In genomic region chr4:2621419-2621818, GRCh38 we compare ENCODE assay signal across 25 cellular contexts.
DNase-seq lines count a peak whose midpoint lies in the region; ATAC-seq, FAIRE-seq and TF ChIP-seq lines count a peak whose summit lies in the region.
"Had no signal": no experiment of that assay in that cellular context is flagged by ENCODE, and none has a peak within 500 bp of the region (broad histone marks: within the 10 kb centered on the region; RNA-seq: fewer than 3 reads in every experiment).

No MANE protein-coding gene starts in this region.

- H3K27me3 Mint-ChIP-seq in activated CD8-positive, alpha-beta T cell treated with anti-CD3 and anti-CD28 coated beads, Interleukin-2, amount 10 ng/mL, durations not matched to agents 7 days and 5 days (ENCODE audit: low read depth) = no peaks in the 10 kb centered on the region
- H3K27me3 Mint-ChIP-seq in activated CD8-positive, alpha-beta T cell treated with anti-CD3 and anti-CD28 coated beads for 36 hours = no peaks in the 10 kb centered on the region
- no peaks in the 10 kb centered on the region for H3K27me3 Mint-ChIP-seq in WTC11 (ENCODE audit: low read depth)

- peaks cover 9% of the 10 kb centered on the region for H3K36me3 Mint-ChIP-seq in activated CD8-positive, alpha-beta T cell treated with anti-CD3 and anti-CD28 coated beads, Interleukin-2, amount 10 ng/mL, durations not matched to agents 7 days and 5 days (ENCODE audit: low read depth)
- H3K36me3 Mint-ChIP-seq in activated CD8-positive, alpha-beta T cell treated with anti-CD3 and anti-CD28 coated beads for 36 hours (ENCODE audit: low read depth) = peaks cover 11% of the 10 kb centered on the region
- H3K36me3 Mint-ChIP-seq in WTC11 = peaks cover 8% of the 10 kb centered on the region

- H3K27ac Mint-ChIP-seq in activated CD8-positive, alpha-beta T cell treated with anti-CD3 and anti-CD28 coated beads, Interleukin-2, amount 10 ng/mL, durations not matched to agents 7 days and 5 days = peak overlapping the region; percentile 2
- H3K27ac Mint-ChIP-seq in activated CD8-positive, alpha-beta T cell treated with anti-CD3 and anti-CD28 coated beads for 36 hours = no peak overlapping the region
- H3K27ac Mint-ChIP-seq in WTC11 = peak overlapping the region; percentile 33

- ATAC-seq in activated CD8-positive, alpha-beta T cell treated with anti-CD3 and anti-CD28 coated beads, Interleukin-2, amount 10 ng/mL, durations not matched to agents 7 days and 5 days = no peak
- ATAC-seq in activated CD8-positive, alpha-beta T cell treated with anti-CD3 and anti-CD28 coated beads for 36 hours = no peak
- no peak for ATAC-seq in WTC11
- ATAC-seq in left lobe of liver = no peak
- ATAC-seq in GM21526 (IDR thresholded peaks at IDR 0.05; ENCODE audit: low FRiP score, unreplicated experiment) = no peak
- no peak for ATAC-seq in GM19467 (IDR thresholded peaks at IDR 0.05; ENCODE audit: unreplicated experiment)
- ATAC-seq: lower lobe of right lung, sciatic nerve had no signal

- POLR2A ChIA-PET in activated CD8-positive, alpha-beta T cell treated with anti-CD3 and anti-CD28 coated beads, Interleukin-2, amount 10 ng/mL, durations not matched to agents 7 days and 5 days (lab: Charles Lee) = no interaction called here
- POLR2A ChIA-PET in activated CD8-positive, alpha-beta T cell treated with anti-CD3 and anti-CD28 coated beads for 36 hours (lab: Charles Lee) = interaction anchor here (0.6 kb wide), 1 partner anchor 735 kb away, joined by 3 read pairs; no protein-coding TSS in a partner anchor
- POLR2A ChIA-PET in WTC11 (lab: Charles Lee) = interaction anchor here (1.2 kb wide), 1 partner anchor 24 kb away, joined by 7 read pairs; no protein-coding TSS in a partner anchor

- no peaks in the 10 kb centered on the region for H3K9me3 Mint-ChIP-seq in activated CD8-positive, alpha-beta T cell treated with anti-CD3 and anti-CD28 coated beads, Interleukin-2, amount 10 ng/mL, durations not matched to agents 7 days and 5 days (ENCODE audit: insufficient read depth)
- H3K9me3 Mint-ChIP-seq in activated CD8-positive, alpha-beta T cell treated with anti-CD3 and anti-CD28 coated beads for 36 hours = no peaks in the 10 kb centered on the region
- H3K9me3 Mint-ChIP-seq in WTC11 = no peaks in the 10 kb centered on the region
- H3K9me3 Mint-ChIP-seq: CD8-positive, alpha-beta memory T cell had no signal

- intact Hi-C loops in activated CD8-positive, alpha-beta T cell treated with anti-CD3 and anti-CD28 coated beads for 36 hours (cut with micrococcal nuclease) = no loop called here

- TF ChIP-seq CTCF in activated CD8-positive, alpha-beta T cell treated with anti-CD3 and anti-CD28 coated beads for 36 hours (IDR thresholded peaks at IDR 0.05) = no peak
- no peak for TF ChIP-seq CTCF in WTC11 (IDR thresholded peaks at IDR 0.05)

- H3K4me1 Mint-ChIP-seq in activated CD8-positive, alpha-beta T cell treated with anti-CD3 and anti-CD28 coated beads, Interleukin-2, amount 10 ng/mL, durations not matched to agents 7 days and 5 days (ENCODE audit: low read depth) = peaks cover 2% of the 10 kb centered on the region
- peaks cover 32% of the 10 kb centered on the region for H3K4me1 Mint-ChIP-seq in activated CD8-positive, alpha-beta T cell treated with anti-CD3 and anti-CD28 coated beads for 36 hours (ENCODE audit: low read depth)
- H3K4me1 Mint-ChIP-seq in WTC11 = peaks cover 50% of the 10 kb centered on the region

- no peaks in the 10 kb centered on the region for H3K27me3 ChIP-seq in small intestine (ENCODE audit: control insufficient read depth in 2 of 2, insufficient read depth in 2 of 2, low read length in 2 of 2)
- H3K27me3 ChIP-seq: dorsolateral prefrontal cortex, Peyer's patch, stomach, tibial artery had no signal

- FAIRE-seq in small intestine (lab: Jason Lieb, UNC) = no peak
- FAIRE-seq: G401.6, kidney had no signal

- H3K36me3 ChIP-seq in small intestine (ENCODE audit: control insufficient read depth in 2 of 2, insufficient read depth in 2 of 2, low read length in 2 of 2) = peaks cover under 1 to 6% of the 10 kb centered on the region in 2 donors

- 70 to 82% (median 73%) methylated on average over 7 of the region's 7 CpGs for WGBS in small intestine, 3 donors

- no peak overlapping the region for H3K4me3 ChIP-seq in small intestine (ENCODE audit: low read depth in 1 of 2, low read length in 2 of 2)
- H3K4me3 ChIP-seq: dorsolateral prefrontal cortex, lower lobe of right lung, Peyer's patch, stomach, tibial artery had no signal

- no peaks in the 10 kb centered on the region for H3K4me1 ChIP-seq in small intestine (ENCODE audit: control insufficient read depth in 2 of 2, insufficient read depth in 1 of 2, low read depth in 1 of 2, low read length in 1 of 2)
- H3K4me1 ChIP-seq: lower lobe of right lung had no signal

- CTCF ChIA-PET in activated CD8-positive, alpha-beta T cell treated with anti-CD3 and anti-CD28 coated beads, Interleukin-2, amount 10 ng/mL, durations not matched to agents 7 days and 5 days (lab: Charles Lee) = no interaction called here
- CTCF ChIA-PET in activated CD8-positive, alpha-beta T cell treated with anti-CD3 and anti-CD28 coated beads for 36 hours (lab: Charles Lee) = no interaction called here
- CTCF ChIA-PET in WTC11 (lab: Charles Lee) = no interaction called here

- no peak overlapping the region for H3K4me3 Mint-ChIP-seq in activated CD8-positive, alpha-beta T cell treated with anti-CD3 and anti-CD28 coated beads, Interleukin-2, amount 10 ng/mL, durations not matched to agents 7 days and 5 days
- no peak overlapping the region for H3K4me3 Mint-ChIP-seq in activated CD8-positive, alpha-beta T cell treated with anti-CD3 and anti-CD28 coated beads for 36 hours
- H3K4me3 Mint-ChIP-seq in WTC11 = no peak overlapping the region
- H3K4me3 Mint-ChIP-seq: CD8-positive, alpha-beta memory T cell had no signal

- no peak overlapping the region for H3K27ac ChIP-seq in small intestine (ENCODE audit: low read depth in 1 of 2, low read length in 1 of 2)
- H3K27ac ChIP-seq: dorsolateral prefrontal cortex, epithelial cell of prostate, lower lobe of right lung, Peyer's patch, stomach, tibial artery, WERI-Rb-1 had no signal

- no peaks in the 10 kb centered on the region for H3K9me3 ChIP-seq in small intestine (ENCODE audit: control insufficient read depth, low read depth)
- H3K9me3 ChIP-seq: lower lobe of right lung, Peyer's patch, stomach, tibial artery had no signal

- no peak for DNase-seq in activated CD8-positive, alpha-beta T cell treated with anti-CD3 and anti-CD28 coated beads, Interleukin-2, amount 10 ng/mL, durations not matched to agents 7 days and 5 days
- no peak for DNase-seq in activated CD8-positive, alpha-beta T cell treated with anti-CD3 and anti-CD28 coated beads for 36 hours
- DNase-seq in WTC11 (ENCODE audit: low spot score) = no peak
- peak; percentile 12 for DNase-seq in left lobe of liver (ENCODE audit: low spot score)
- DNase-seq in small intestine = peak; percentile 29
- DNase-seq in NCI-H1048 (lab: John Stamatoyannopoulos, UW) = no peak
- DNase-seq: CD8-positive, alpha-beta memory T cell; dorsolateral prefrontal cortex; kidney; lower lobe of right lung; NCI-H1105 treated with DMSO at 0.1 percent for 48 hours; NCI-H2029 treated with DMSO at 0.1 percent for 48 hours; NCI-H2227 treated with DMSO at 0.1 percent for 48 hours; NCI-H69; SHP77 treated with DMSO at 0.1 percent for 48 hours; stomach; T-helper 9 cell; tibial artery; WERI-Rb-1 had no signal

TF ChIP-seq in WTC11, 78 proteins besides CTCF, POLR2A, EP300 and RAD21:
- TF ChIP-seq TEAD1 (CRISPR knock-in tag; IDR thresholded peaks at IDR 0.05) = no peak
- no peak for TF ChIP-seq ELF4 (CRISPR knock-in tag; IDR thresholded peaks at IDR 0.05; ENCODE audit: low read depth)
- no peak for TF ChIP-seq TCF7 (CRISPR knock-in tag; IDR thresholded peaks at IDR 0.05; ENCODE audit: low read depth)
- TF ChIP-seq FOXJ3 (CRISPR knock-in tag; IDR thresholded peaks at IDR 0.05; ENCODE audit: borderline replicate concordance) = no peak
- no peak for TF ChIP-seq GRHL2 (CRISPR knock-in tag; IDR thresholded peaks at IDR 0.05; ENCODE audit: insufficient replicate concordance, severe bottlenecking)
- TF ChIP-seq NR2C2 (CRISPR knock-in tag; IDR thresholded peaks at IDR 0.05) = no peak
- no peak for TF ChIP-seq NFE2L1 (CRISPR knock-in tag; IDR thresholded peaks at IDR 0.05)
- TF ChIP-seq ZNF219 (CRISPR knock-in tag; IDR thresholded peaks at IDR 0.05; ENCODE audit: borderline replicate concordance) = no peak
- no peak for TF ChIP-seq NR3C1 (CRISPR knock-in tag; conservative IDR thresholded peaks at IDR 0.05; ENCODE audit: low read depth)
- no peak for TF ChIP-seq FOXK1 (CRISPR knock-in tag; IDR thresholded peaks at IDR 0.05)
- no peak for TF ChIP-seq JUN (CRISPR knock-in tag; IDR thresholded peaks at IDR 0.05)

Comparison
In these comparisons a context has a peak if more than half of its experiments do, and no peak if none do; other contexts are left out.
1. DNase-seq: peak in left lobe of liver (single experiment) and small intestine (single experiment); none in activated CD8-positive, alpha-beta T cell treated with anti-CD3 and anti-CD28 coated beads, Interleukin-2, amount 10 ng/mL, durations not matched to agents 7 days and 5 days (single experiment), activated CD8-positive, alpha-beta T cell treated with anti-CD3 and anti-CD28 coated beads for 36 hours (single experiment), WTC11 (single experiment) and NCI-H1048 (single experiment).